1 cellular context compared by ENCODE assay signal in genomic region chr12:7905600-7906125, GRCh38.
TF ChIP-seq lines count a peak whose summit lies in the region.
"Not testable (repeated sequence)": the region's sequence is repeated elsewhere in the genome, so short reads cannot be mapped to it uniquely, and the experiment has no call there.

No MANE protein-coding gene starts in this region.

TF ChIP-seq in HepG2, 621 proteins besides CTCF, POLR2A, EP300 and RAD21 (continued from another document and continues in another):
- TF ChIP-seq ZNF503 (CRISPR knock-in tag; IDR thresholded peaks at IDR 0.05) (peak; percentile 59), KAT8 (CRISPR knock-in tag; IDR thresholded peaks at IDR 0.05) (peak; percentile 32; the same call in 1 of the 2 replicates), SOX13 (IDR thresholded peaks at IDR 0.05) (peak; percentile 42), SOX13 (CRISPR knock-in tag; conservative IDR thresholded peaks at IDR 0.05 in 1 of 2, IDR thresholded peaks at IDR 0.05 in 1 of 2) (peak in 1 of 2 experiments; percentile 79; a peak in 2 of 4 replicates), PPARG (CRISPR knock-in tag; conservative IDR thresholded peaks at IDR 0.05) (peak; percentile 52), ELF3 (CRISPR knock-in tag; IDR thresholded peaks at IDR 0.05) (0 out of 2 replicates have a peak, but pooled peaks have one; percentile 20), SOX5 (CRISPR knock-in tag; IDR thresholded peaks at IDR 0.05; ENCODE audit: borderline replicate concordance) (peak; percentile 68; the same call in 1 of the 2 replicates), THRA (CRISPR knock-in tag; IDR thresholded peaks at IDR 0.05; ENCODE audit: borderline replicate concordance) (peak; percentile 72; the same call in 1 of the 2 replicates), PAXIP1 (CRISPR knock-in tag; conservative IDR thresholded peaks at IDR 0.05) (peak; percentile 80), RXRB (CRISPR knock-in tag; IDR thresholded peaks at IDR 0.05; ENCODE audit: borderline replicate concordance) (peak; percentile 81), SKI (IDR thresholded peaks at IDR 0.05; ENCODE audit: partially characterized antibody) (peak; percentile 74), GATAD2A (CRISPR knock-in tag; IDR thresholded peaks at IDR 0.05) (peak; percentile 85), RXRA (CRISPR knock-in tag; IDR thresholded peaks at IDR 0.05) (peak; percentile 77; the same call in 1 of the 2 replicates), NAIF1 (CRISPR knock-in tag; IDR thresholded peaks at IDR 0.05; ENCODE audit: borderline replicate concordance) (peak; percentile 61; the same call in 1 of the 2 replicates), NCOR1 (IDR thresholded peaks at IDR 0.05; ENCODE audit: borderline replicate concordance, low read length) (0 out of 2 replicates have a peak, but pooled peaks have one; percentile 37), ERF (CRISPR knock-in tag; IDR thresholded peaks at IDR 0.05) (peak; percentile 27; the same call in 1 of the 2 replicates), FOXA1 (CRISPR knock-in tag; IDR thresholded peaks at IDR 0.05) (peak; percentile 85), GFI1 (CRISPR knock-in tag; IDR thresholded peaks at IDR 0.05; ENCODE audit: borderline replicate concordance) (peak; percentile 57; the same call in 1 of the 2 replicates), TFAP4 (IDR thresholded peaks at IDR 0.05; ENCODE audit: borderline replicate concordance, low read depth) (peak; percentile 45; the same call in 1 of the 2 replicates), CREB1 (CRISPR knock-in tag; IDR thresholded peaks at IDR 0.05) (peak; percentile 15; the same call in 1 of the 2 replicates), HDAC2 (CRISPR knock-in tag; IDR thresholded peaks at IDR 0.05) (peak; percentile 46; the same call in 1 of the 2 replicates), HOXA3 (CRISPR knock-in tag; IDR thresholded peaks at IDR 0.05) (0 out of 2 replicates have a peak, but pooled peaks have one; percentile 29), MLX (CRISPR knock-in tag; IDR thresholded peaks at IDR 0.05) (0 out of 2 replicates have a peak, but pooled peaks have one; percentile 21), ZNF142 (CRISPR knock-in tag; IDR thresholded peaks at IDR 0.05) (0 out of 2 replicates have a peak, but pooled peaks have one; percentile 59), ISL2 (CRISPR knock-in tag; IDR thresholded peaks at IDR 0.05) (peak; percentile 90), DPF2 (CRISPR knock-in tag; IDR thresholded peaks at IDR 0.05; ENCODE audit: borderline replicate concordance, low read depth) (peak; percentile 39; the same call in 1 of the 2 replicates), ZNF281 (CRISPR knock-in tag; IDR thresholded peaks at IDR 0.05; ENCODE audit: borderline replicate concordance) (peak; percentile 38; the same call in 1 of the 2 replicates), HDAC1 (CRISPR knock-in tag; IDR thresholded peaks at IDR 0.05) (0 out of 2 replicates have a peak, but pooled peaks have one; percentile 10), CREM (IDR thresholded peaks at IDR 0.05) (peak; percentile 85), PATZ1 (CRISPR knock-in tag; IDR thresholded peaks at IDR 0.05) (peak; percentile 93), KDM6A (CRISPR knock-in tag; IDR thresholded peaks at IDR 0.05; ENCODE audit: low read depth) (0 out of 2 replicates have a peak, but pooled peaks have one; percentile 40), YEATS4 (CRISPR knock-in tag; IDR thresholded peaks at IDR 0.05; ENCODE audit: borderline replicate concordance) (peak; percentile 62; the same call in 1 of the 2 replicates), NCOA2 (CRISPR knock-in tag; IDR thresholded peaks at IDR 0.05) (peak; percentile 88), TCF7 (IDR thresholded peaks at IDR 0.05; ENCODE audit: low read depth) (peak; percentile 85), PITX1 (CRISPR knock-in tag; IDR thresholded peaks at IDR 0.05) (peak; percentile 99)
- not testable (repeated sequence) for TF ChIP-seq FOXA1 (IDR thresholded peaks at IDR 0.05); CREB1 (IDR thresholded peaks at IDR 0.05); CREM (CRISPR knock-in tag; IDR thresholded peaks at IDR 0.05)
